In genomic region chr5:68433921-68434879, GRCh38 we compare ENCODE assay signal across 8 cellular contexts.
DNase-seq lines count a peak whose midpoint lies in the region; ATAC-seq, FAIRE-seq and TF ChIP-seq lines count a peak whose summit lies in the region.

No MANE protein-coding gene starts in this region.

- H3K36me3 Mint-ChIP-seq in CD4-positive, alpha-beta T cell (ENCODE audit: low read depth): no peaks in the 10 kb centered on the region

- no peaks in the 10 kb centered on the region for H3K27me3 ChIP-seq in CD4-positive, alpha-beta T cell (ENCODE audit: control insufficient read depth, insufficient read depth, low read length)

- peak; percentile 71 for FAIRE-seq in HTR-8/SVneo (lab: Jason Lieb, UNC)

- peaks cover 35% of the 10 kb centered on the region for H3K4me1 Mint-ChIP-seq in CD4-positive, alpha-beta T cell (ENCODE audit: low read depth)

- DNase-seq in CD4-positive, alpha-beta T cell: peak; percentile 55 to 88 (median 80)
- DNase-seq in HTR-8/SVneo (ENCODE audit: insufficient read length, low spot score): peak; percentile 90
- peak in 45 of 61 donors; percentile 4 to 85 (median 47) for DNase-seq in caudate nucleus (lab: John Stamatoyannopoulos, UW)
- DNase-seq in left lobe of liver (ENCODE audit: low spot score): peak; percentile 60
- peak; percentile 89 to 93 for DNase-seq in stimulated activated CD4-positive, alpha-beta T cell treated with anti-CD3 and anti-CD28 coated beads, Interleukin-2, amount 100 ng/mL, for 48 hours
- DNase-seq in NCI-H1694 treated with DMSO at 0.1 percent for 48 hours (lab: John Stamatoyannopoulos, UW): no peak

- no peaks in the 10 kb centered on the region for H3K9me3 ChIP-seq in CD4-positive, alpha-beta T cell (ENCODE audit: control insufficient read depth, low read length)

- H3K27ac Mint-ChIP-seq in CD4-positive, alpha-beta T cell: peak overlapping the region; percentile 67

- peak; percentile 95 for ATAC-seq in CD4-positive, alpha-beta T cell (ENCODE audit: poor library complexity)
- ATAC-seq in GM21515 (IDR thresholded peaks at IDR 0.05; ENCODE audit: unreplicated experiment) (peak; percentile 95), left lobe of liver (peak; percentile 71)
- peak; percentile 94 to 95 for ATAC-seq in activated CD4-positive, CD25-positive, alpha-beta regulatory T cell treated with anti-CD3 and anti-CD28 coated beads, Interleukin-2, amount 50 U/mL, for 24 hours

- CTCF ChIA-PET in CD4-positive, alpha-beta T cell (lab: Charles Lee): interaction anchor here (0.6 to 1.4 kb wide), 2 partner anchors 148 to 783 kb away, joined by 3 to 4 read pairs; no protein-coding TSS in a partner anchor

- peak overlapping the region; percentile 31 for H3K27ac ChIP-seq in CD4-positive, alpha-beta T cell (ENCODE audit: low read depth, low read length)
- peak overlapping the region; percentile 32 for H3K27ac ChIP-seq in caudate nucleus (ENCODE audit: low read depth, low read length)

- intact Hi-C loops in CD4-positive, alpha-beta T cell (cut with DNase I, micrococcal nuclease): loop anchor here (1.0 to 10.0 kb wide), 2 partner anchors 146 to 1429 kb away; no protein-coding TSS in a partner anchor

- TF ChIP-seq CTCF in CD4-positive, alpha-beta T cell (IDR thresholded peaks at IDR 0.05): no peak

- no peaks in the 10 kb centered on the region for H3K9me3 Mint-ChIP-seq in CD4-positive, alpha-beta T cell

- no peaks in the 10 kb centered on the region for H3K27me3 Mint-ChIP-seq in CD4-positive, alpha-beta T cell

- H3K4me3 Mint-ChIP-seq in CD4-positive, alpha-beta T cell: peak overlapping the region; percentile 40

- POLR2A ChIA-PET in CD4-positive, alpha-beta T cell (lab: Charles Lee): interaction anchor here (1.2 to 2.1 kb wide), 4 partner anchors 9 to 154 kb away, joined by 6 to 9 read pairs (median 7); no protein-coding TSS in a partner anchor
